In genomic region chr7:116269466-116269865, GRCh38 we compare ENCODE assay signal across 17 cellular contexts.
"Had no signal": no experiment of that assay in that cellular context is flagged by ENCODE, and none has a peak within 500 bp of the region (broad histone marks: within the 10 kb centered on the region; RNA-seq: fewer than 3 reads in every experiment).

No MANE protein-coding gene starts in this region.

- H3K36me3 Mint-ChIP-seq: activated CD4-positive, alpha-beta memory T cell treated with anti-CD3 and anti-CD28 coated beads for 36 hours; activated CD8-positive, alpha-beta memory T cell treated with anti-CD3 and anti-CD28 coated beads, Interleukin-2, amount 10 ng/mL, durations not matched to agents 7 days and 5 days; naive B cell; neural progenitor cell; stimulated activated naive B cell treated with anti-CD40 and anti-IgM and Interleukin-4, amounts not matched to agents 10 μg/mL and 1 μg/mL and 100 μg/mL, for 72 hours had no signal

- H3K27ac ChIP-seq: neural progenitor cell, parathyroid adenoma, WERI-Rb-1 had no signal

- H3K9me3 ChIP-seq: ascending aorta had no signal

- H3K4me3 Mint-ChIP-seq: activated CD4-positive, alpha-beta memory T cell treated with anti-CD3 and anti-CD28 coated beads for 36 hours; activated CD8-positive, alpha-beta memory T cell treated with anti-CD3 and anti-CD28 coated beads, Interleukin-2, amount 10 ng/mL, durations not matched to agents 7 days and 5 days; activated naive CD4-positive, alpha-beta T cell treated with anti-CD3 and anti-CD28 coated beads for 36 hours; activated naive CD8-positive, alpha-beta T cell treated with anti-CD3 and anti-CD28 coated beads, Interleukin-2, amount 50 U/mL, for 24 hours; naive B cell; neural progenitor cell; stimulated activated naive B cell treated with anti-CD40 and anti-IgM and Interleukin-4, amounts not matched to agents 10 μg/mL and 1 μg/mL and 100 μg/mL, for 72 hours; T-helper 1 cell treated with Interleukin-12 subunit alpha and Interleukin-12 subunit beta and Interleukin-4 antibody, amounts not matched to agents 30 μg/mL and 1 μg/mL, for 36 hours had no signal

- H3K4me1 ChIP-seq: neural progenitor cell, parathyroid adenoma had no signal

- H3K27me3 ChIP-seq: ascending aorta, neural progenitor cell had no signal

- H3K9me3 Mint-ChIP-seq: activated CD4-positive, alpha-beta memory T cell treated with anti-CD3 and anti-CD28 coated beads for 36 hours; activated naive CD4-positive, alpha-beta T cell treated with anti-CD3 and anti-CD28 coated beads for 36 hours; activated naive CD8-positive, alpha-beta T cell treated with anti-CD3 and anti-CD28 coated beads, Interleukin-2, amount 50 U/mL, for 24 hours; activated T-helper 2 cell treated with anti-CD3 and anti-CD28 coated beads, Interferon-gamma antibody, Interleukin-2, Interleukin-4, amounts not matched to agents 10 μg/mL and 5 μg/mL and 100 μg/mL, durations not matched to agents 14 hours and 24 hours and 36 hours; naive B cell; neural progenitor cell; stimulated activated naive B cell treated with anti-CD40 and anti-IgM and Interleukin-4, amounts not matched to agents 10 μg/mL and 1 μg/mL and 100 μg/mL, for 72 hours; T-helper 1 cell treated with Interleukin-12 subunit alpha and Interleukin-12 subunit beta and Interleukin-4 antibody, amounts not matched to agents 30 μg/mL and 1 μg/mL, for 36 hours had no signal

- ATAC-seq: activated CD8-positive, alpha-beta memory T cell treated with anti-CD3 and anti-CD28 coated beads, Interleukin-2, amount 10 ng/mL, durations not matched to agents 7 days and 5 days; activated naive CD8-positive, alpha-beta T cell treated with anti-CD3 and anti-CD28 coated beads, Interleukin-2, amount 50 U/mL, for 24 hours; stimulated activated naive B cell treated with anti-CD40 and anti-IgM and Interleukin-4, amounts not matched to agents 10 μg/mL and 1 μg/mL and 100 μg/mL, for 72 hours had no signal

- H3K4me1 Mint-ChIP-seq: activated naive CD8-positive, alpha-beta T cell treated with anti-CD3 and anti-CD28 coated beads, Interleukin-2, amount 50 U/mL, for 24 hours; naive B cell; neural progenitor cell; stimulated activated naive B cell treated with anti-CD40 and anti-IgM and Interleukin-4, amounts not matched to agents 10 μg/mL and 1 μg/mL and 100 μg/mL, for 72 hours had no signal

- H3K27ac Mint-ChIP-seq: activated CD4-positive, alpha-beta memory T cell treated with anti-CD3 and anti-CD28 coated beads for 36 hours; activated CD8-positive, alpha-beta memory T cell treated with anti-CD3 and anti-CD28 coated beads, Interleukin-2, amount 10 ng/mL, durations not matched to agents 7 days and 5 days; activated naive CD4-positive, alpha-beta T cell treated with anti-CD3 and anti-CD28 coated beads for 36 hours; activated naive CD8-positive, alpha-beta T cell treated with anti-CD3 and anti-CD28 coated beads, Interleukin-2, amount 50 U/mL, for 24 hours; activated T-helper 2 cell treated with anti-CD3 and anti-CD28 coated beads, Interferon-gamma antibody, Interleukin-2, Interleukin-4, amounts not matched to agents 10 μg/mL and 5 μg/mL and 100 μg/mL, durations not matched to agents 14 hours and 24 hours and 36 hours; naive B cell; neural progenitor cell; stimulated activated naive B cell treated with anti-CD40 and anti-IgM and Interleukin-4, amounts not matched to agents 10 μg/mL and 1 μg/mL and 100 μg/mL, for 72 hours; T-helper 1 cell treated with Interleukin-12 subunit alpha and Interleukin-12 subunit beta and Interleukin-4 antibody, amounts not matched to agents 30 μg/mL and 1 μg/mL, for 36 hours had no signal

- DNase-seq: activated CD4-positive, alpha-beta memory T cell treated with anti-CD3 and anti-CD28 coated beads for 36 hours; activated CD8-positive, alpha-beta memory T cell treated with anti-CD3 and anti-CD28 coated beads, Interleukin-2, amount 10 ng/mL, durations not matched to agents 7 days and 5 days; activated naive CD4-positive, alpha-beta T cell treated with anti-CD3 and anti-CD28 coated beads for 36 hours; activated naive CD8-positive, alpha-beta T cell treated with anti-CD3 and anti-CD28 coated beads, Interleukin-2, amount 50 U/mL, for 24 hours; activated T-cell treated with anti-CD3 and anti-CD28 coated beads, Interleukin-2, amount 50 U/mL, for 1 hour; erythroblast; naive B cell; stimulated activated CD4-positive, alpha-beta T cell treated with anti-CD3 and anti-CD28 coated beads, Interleukin-2, amount 100 ng/mL, for 48 hours; stimulated activated naive B cell treated with anti-CD40 and anti-IgM and Interleukin-4, amounts not matched to agents 10 μg/mL and 1 μg/mL and 100 μg/mL, for 72 hours; substantia nigra; trophoblast cell; WERI-Rb-1 had no signal

- H3K9ac ChIP-seq: neural progenitor cell, parathyroid adenoma had no signal

- H3K36me3 ChIP-seq: ascending aorta, neural progenitor cell, WERI-Rb-1 had no signal

- H3K4me3 ChIP-seq: ascending aorta, neural progenitor cell had no signal
